8 cellular contexts compared by ENCODE assay signal in the genomic region with DNA sequence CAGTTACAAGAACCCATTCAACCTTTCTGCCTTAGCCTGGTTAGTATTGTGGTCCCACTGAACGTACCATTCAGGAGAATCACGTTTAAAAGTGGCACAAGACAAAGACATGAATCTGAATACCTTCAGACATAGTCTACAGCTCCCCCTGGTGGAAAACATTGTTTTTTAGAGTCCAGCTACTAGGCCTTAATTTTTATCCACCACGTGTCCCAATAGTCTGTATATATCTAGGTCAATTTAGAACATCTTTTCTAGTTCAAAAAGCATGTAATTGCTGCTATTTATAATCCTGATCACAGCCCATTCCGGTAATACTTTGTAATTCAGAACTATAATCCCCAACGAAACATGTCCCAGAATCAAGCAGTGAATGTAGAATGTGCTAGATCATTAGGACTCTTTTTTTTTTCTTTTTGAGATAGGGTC. TPM values are rescaled to one million over a fixed set of nuclear protein-coding genes. Genes with fewer than 3 reads are reported as not detected.
A peak's percentile ranks its signal among the peaks of the same experiment; 100 is the strongest.
DNase-seq lines count a peak whose midpoint lies in the region; ATAC-seq, FAIRE-seq and TF ChIP-seq lines count a peak whose summit lies in the region.

No MANE protein-coding gene starts in this region.

- intact Hi-C loops in left ventricle myocardium inferior (cut with micrococcal nuclease), result loop anchor here (5.0 to 10.0 kb wide), 2 partner anchors 76 to 124 kb away; no protein-coding TSS in a partner anchor
- intact Hi-C loops in sigmoid colon (cut with DNase I), result loop anchor here (10.0 kb wide), 1 partner anchor 244 kb away; no protein-coding TSS in a partner anchor

- H3K27me3 ChIP-seq in left ventricle myocardium inferior (ENCODE audit: low read depth) (peaks cover 38% of the 10 kb centered on the region), sigmoid colon (peaks cover 0 to 9% (median 0%) of the 10 kb centered on the region in 3 donors)

- H3K4me3 ChIP-seq in LNCaP clone FGC (ENCODE audit: low read depth, low read length), result no peak overlapping the region
- no peak overlapping the region for H3K4me3 ChIP-seq in left ventricle myocardium inferior
- no peak overlapping the region for H3K4me3 ChIP-seq in sigmoid colon

- TF ChIP-seq EP300 in sigmoid colon (IDR thresholded peaks at IDR 0.05), result no peak

- no peak overlapping the region for H3K27ac ChIP-seq in left ventricle myocardium inferior (replicated peaks)
- peak overlapping the region in 1 of 4 donors; percentile 4 for H3K27ac ChIP-seq in sigmoid colon

- H3K36me3 ChIP-seq in left ventricle myocardium inferior (no peaks in the 10 kb centered on the region), sigmoid colon (no peaks in the 10 kb centered on the region)

- H3K9me3 ChIP-seq in left ventricle myocardium inferior (replicated peaks) (no peaks in the 10 kb centered on the region), sigmoid colon (no peaks in the 10 kb centered on the region)

- H3K4me1 ChIP-seq in left ventricle myocardium inferior (peaks cover 10% of the 10 kb centered on the region), sigmoid colon (peaks cover 0 to 12% (median 8%) of the 10 kb centered on the region in 4 donors)

- FAIRE-seq in RCC 7860 (lab: Jason Lieb, UNC), result peak; percentile 79

- TF ChIP-seq POLR2A in sigmoid colon (IDR thresholded peaks at IDR 0.05), result no peak

- peak; percentile 86 for DNase-seq in EH (ENCODE audit: low read depth)
- DNase-seq in LNCaP clone FGC (ENCODE audit: low read depth), result peak; percentile 75
- DNase-seq in RCC 7860 (ENCODE audit: low spot score), result peak; percentile 57
- peak; percentile 87 for DNase-seq in amniotic epithelial cell (ENCODE audit: low read depth)
- no peak for DNase-seq in left ventricle myocardium inferior
- peak; percentile 58 for DNase-seq in sigmoid colon

- TF ChIP-seq CTCF in LNCaP clone FGC (IDR thresholded peaks at IDR 0.05; ENCODE audit: control insufficient read depth, extremely low read depth, insufficient read depth) (peak; percentile 62), left ventricle myocardium inferior (IDR thresholded peaks at IDR 0.05; ENCODE audit: borderline replicate concordance) (peak; percentile 82), sigmoid colon (IDR thresholded peaks at IDR 0.05) (peak; percentile 62 to 88 (median 66))

- WGBS in sigmoid colon, 2 donors, result 21 to 22% methylated on average over 5 of the region's 5 CpGs

- ATAC-seq in GM21381 (IDR thresholded peaks at IDR 0.05; ENCODE audit: unreplicated experiment), result no peak
- no peak for ATAC-seq in GM18511 (IDR thresholded peaks at IDR 0.05; ENCODE audit: unreplicated experiment)

RNA-seq across cellular contexts. Expression of a gene that starts 13.7 kb away (rescaled TPM):
- total RNA-seq in left ventricle myocardium inferior, result not detected
- total RNA-seq in sigmoid colon, result not detected
- under 1 TPM in 1 of 3 donors, not detected in 2; 0.04 TPM for polyA plus RNA-seq in sigmoid colon

RNA-seq across cellular contexts. Expression of a gene that starts 50.1 kb away (rescaled TPM):
- not detected for total RNA-seq in left ventricle myocardium inferior
- 1 to 10 TPM; 2.8 to 5.3 (median 4.3) TPM for total RNA-seq in sigmoid colon
- polyA plus RNA-seq in sigmoid colon, result 1 to 10 TPM; 1.2 to 3.2 (median 1.8) TPM

RNA-seq across cellular contexts. Expression of a gene that starts 56.8 kb away (rescaled TPM):
- total RNA-seq in left ventricle myocardium inferior (8.7 TPM), sigmoid colon (10 to 100 TPM; 11.8 to 40.4 (median 30.0) TPM)
- polyA plus RNA-seq in sigmoid colon, result 10 to 100 TPM; 16.6 to 33.3 (median 16.8) TPM

RNA-seq across cellular contexts. Expression of a gene that starts 57.0 kb away (rescaled TPM):
- total RNA-seq in left ventricle myocardium inferior, result 111 TPM
- 10 to 100 TPM; 33.5 to 66.5 (median 45.7) TPM for total RNA-seq in sigmoid colon
- 100 to 1,000 TPM; 123 to 170 (median 123) TPM for polyA plus RNA-seq in sigmoid colon

RNA-seq across cellular contexts. Expression of a gene that starts 59.1 kb away (rescaled TPM):
- 0.30 TPM for total RNA-seq in left ventricle myocardium inferior
- total RNA-seq in sigmoid colon, result 1 to 10 TPM in 1 of 4 donors, under 1 TPM in 2, not detected in 1; 0.54 to 2.1 (median 0.66) TPM
- 1 to 10 TPM in 1 of 3 donors, under 1 TPM in 2; 0.60 to 5.5 (median 0.69) TPM for polyA plus RNA-seq in sigmoid colon
